ENCODE assay signal across 1 cellular context in genomic region chr19:35702223-35703012, GRCh38.
TF ChIP-seq lines count a peak whose summit lies in the region.

No MANE protein-coding gene starts in this region.

TF ChIP-seq in WTC11, 78 proteins besides CTCF, POLR2A, EP300 and RAD21 (continued from another document):
- TF ChIP-seq ZNF512 (CRISPR knock-in tag; IDR thresholded peaks at IDR 0.05; ENCODE audit: borderline replicate concordance) (no peak), NR3C1 (CRISPR knock-in tag; conservative IDR thresholded peaks at IDR 0.05; ENCODE audit: low read depth) (no peak), MYBL2 (CRISPR knock-in tag; IDR thresholded peaks at IDR 0.05) (0 out of 2 replicates have a peak, but pooled peaks have one; percentile 51), TEAD1 (CRISPR knock-in tag; IDR thresholded peaks at IDR 0.05) (0 out of 2 replicates have a peak, but pooled peaks have one; percentile 46), ZNF416 (CRISPR knock-in tag; IDR thresholded peaks at IDR 0.05) (no peak), ATF2 (CRISPR knock-in tag; IDR thresholded peaks at IDR 0.05; ENCODE audit: borderline replicate concordance, low read depth) (no peak), MXD4 (CRISPR knock-in tag; IDR thresholded peaks at IDR 0.05; ENCODE audit: borderline replicate concordance) (no peak), NFYB (CRISPR knock-in tag; conservative IDR thresholded peaks at IDR 0.05; ENCODE audit: low read depth) (peak; percentile 100), CBFB (CRISPR knock-in tag; IDR thresholded peaks at IDR 0.05; ENCODE audit: low read depth) (no peak), ZNF423 (CRISPR knock-in tag; IDR thresholded peaks at IDR 0.05) (0 out of 2 replicates have a peak, but pooled peaks have one; percentile 10), GTF2I (CRISPR knock-in tag; conservative IDR thresholded peaks at IDR 0.05) (no peak), ZNF263 (CRISPR knock-in tag; IDR thresholded peaks at IDR 0.05; ENCODE audit: low read depth) (no peak; the same call in 1 of the 2 replicates), JUN (CRISPR knock-in tag; IDR thresholded peaks at IDR 0.05) (no peak), CREM (CRISPR knock-in tag; IDR thresholded peaks at IDR 0.05) (0 out of 2 replicates have a peak, but pooled peaks have one; percentile 53), HMGXB4 (CRISPR knock-in tag; IDR thresholded peaks at IDR 0.05) (no peak), OVOL2 (CRISPR knock-in tag; IDR thresholded peaks at IDR 0.05; ENCODE audit: borderline replicate concordance) (no peak), TP53 (CRISPR knock-in tag; IDR thresholded peaks at IDR 0.05) (no peak)
